1 cellular context compared by ENCODE assay signal in the genomic region with DNA sequence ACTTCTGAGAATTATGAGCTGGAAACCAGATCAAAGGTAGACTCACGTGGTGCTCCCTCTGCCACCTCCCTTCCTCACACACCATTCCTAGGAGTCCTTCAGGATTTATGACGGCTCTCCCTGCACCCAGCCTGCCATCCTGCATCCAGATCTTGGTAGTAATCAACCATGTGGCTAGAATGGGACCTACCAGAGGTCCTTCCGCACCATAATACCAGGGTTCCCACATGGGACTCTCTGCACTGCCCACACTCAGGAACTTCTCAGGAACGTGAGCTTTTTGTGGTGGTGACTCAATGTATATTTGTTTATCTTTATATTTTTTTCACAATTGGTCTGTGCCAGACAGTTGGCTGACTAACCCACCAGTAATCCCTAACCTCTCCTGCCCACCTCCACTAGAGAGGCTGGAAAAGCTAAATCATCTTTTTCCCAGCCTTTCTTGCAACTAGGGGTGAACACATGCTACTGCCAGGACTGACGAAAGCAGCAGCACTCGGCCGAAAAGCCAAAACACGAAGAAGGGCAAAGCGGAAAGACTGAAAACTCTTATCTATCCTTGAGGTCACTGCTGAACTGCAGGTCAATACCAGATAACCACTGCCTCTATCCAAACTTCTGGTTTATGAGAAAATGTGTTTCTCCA.
A peak's percentile ranks its signal among the peaks of the same experiment; 100 is the strongest.
TF ChIP-seq lines count a peak whose summit lies in the region.

No MANE protein-coding gene starts in this region.

TF ChIP-seq in SK-N-SH, 30 proteins besides CTCF, POLR2A, EP300 and RAD21 (continued from another document):
- TF ChIP-seq ZBTB33 (IDR thresholded peaks at IDR 0.05; ENCODE audit: borderline replicate concordance, low read depth) (peak; percentile 72; the same call in 1 of the 2 replicates), RXRA (IDR thresholded peaks at IDR 0.05; ENCODE audit: borderline replicate concordance, low read depth) (peak; percentile 90), MXI1 (IDR thresholded peaks at IDR 0.05; ENCODE audit: low read depth, low read length) (no peak), POLR2AphosphoS5 (IDR thresholded peaks at IDR 0.05; ENCODE audit: low read depth, low read length) (0 out of 2 replicates have a peak, but pooled peaks have one; percentile 21), NRF1 (IDR thresholded peaks at IDR 0.05; ENCODE audit: low read depth, low read length) (no peak), RFX5 (IDR thresholded peaks at IDR 0.05; ENCODE audit: low read length) (no peak), FOXM1 (IDR thresholded peaks at IDR 0.05; ENCODE audit: low read depth) (no peak), MEF2A (IDR thresholded peaks at IDR 0.05; ENCODE audit: borderline replicate concordance, low read depth) (0 out of 2 replicates have a peak, but pooled peaks have one; percentile 12), PBX3 (IDR thresholded peaks at IDR 0.05) (peak; percentile 57), EZH2phosphoT487 (IDR thresholded peaks at IDR 0.05; ENCODE audit: borderline replicate concordance, low read depth) (no peak), FOSL2 (IDR thresholded peaks at IDR 0.05; ENCODE audit: borderline replicate concordance, low read depth) (peak; percentile 95), ELF1 (IDR thresholded peaks at IDR 0.05) (0 out of 2 replicates have a peak, but pooled peaks have one; percentile 28), REST (IDR thresholded peaks at IDR 0.05; ENCODE audit: low read depth, low read length) (peak; percentile 47; the same call in 1 of the 2 replicates), SIN3A (IDR thresholded peaks at IDR 0.05; ENCODE audit: borderline replicate concordance, low read depth, low read length) (no peak), RCOR1 (IDR thresholded peaks at IDR 0.05; ENCODE audit: low read length) (no peak), JUND (IDR thresholded peaks at IDR 0.05) (peak; percentile 86)
- TF ChIP-seq, protein P1, sequence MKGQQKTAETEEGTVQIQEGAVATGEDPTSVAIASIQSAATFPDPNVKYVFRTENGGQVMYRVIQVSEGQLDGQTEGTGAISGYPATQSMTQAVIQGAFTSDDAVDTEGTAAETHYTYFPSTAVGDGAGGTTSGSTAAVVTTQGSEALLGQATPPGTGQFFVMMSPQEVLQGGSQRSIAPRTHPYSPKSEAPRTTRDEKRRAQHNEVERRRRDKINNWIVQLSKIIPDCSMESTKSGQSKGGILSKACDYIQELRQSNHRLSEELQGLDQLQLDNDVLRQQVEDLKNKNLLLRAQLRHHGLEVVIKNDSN (IDR thresholded peaks at IDR 0.05; ENCODE audit: borderline replicate concordance, low read depth) = 0 out of 2 replicates have a peak, but pooled peaks have one; percentile 7
